ENCODE assay signal across 31 cellular contexts in the genomic region with DNA sequence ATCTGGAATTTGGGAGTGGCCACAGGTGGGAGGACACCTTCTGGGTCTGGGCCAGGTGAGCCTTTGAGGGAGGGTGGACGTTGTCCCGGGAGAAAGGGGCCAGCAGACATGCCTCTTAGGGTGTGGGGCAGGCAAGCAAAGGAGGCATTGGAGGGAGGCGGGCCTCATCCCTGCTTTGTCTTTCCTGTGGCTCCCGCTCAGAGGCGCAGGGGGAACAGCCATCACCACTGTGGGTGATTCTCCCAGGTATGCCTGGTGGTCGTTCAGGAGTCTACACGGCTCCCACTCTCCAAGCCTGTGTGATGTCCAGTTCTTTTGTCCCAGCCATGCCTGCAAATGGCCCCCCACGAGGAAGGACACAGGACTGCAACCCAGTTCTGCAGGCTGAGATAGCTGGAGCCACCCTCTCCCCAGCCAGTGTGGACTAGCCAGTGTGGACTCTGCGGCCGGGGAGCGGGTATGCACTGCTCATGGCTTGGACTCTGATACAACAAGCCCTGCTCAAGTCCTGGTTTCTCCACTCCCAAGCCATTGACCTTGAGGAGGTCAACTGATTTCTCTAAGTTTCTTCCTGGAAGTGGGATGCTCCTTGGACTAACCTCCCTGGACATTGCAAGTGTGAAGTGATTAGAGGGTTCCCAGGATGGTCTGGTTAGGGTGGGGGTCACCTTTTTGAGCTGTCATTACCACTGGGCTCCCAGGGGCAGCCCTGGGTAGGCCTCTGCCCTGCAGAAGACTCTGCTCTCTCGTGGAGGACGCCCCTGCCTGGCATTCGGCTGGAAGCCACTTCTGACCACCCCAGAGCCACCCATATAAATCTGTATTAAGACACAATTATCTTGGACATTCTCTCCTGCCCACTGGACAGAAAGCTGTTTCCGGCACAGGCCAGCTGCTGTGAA.
"Had no signal": no experiment of that assay in that cellular context is flagged by ENCODE, and none has a peak within 500 bp of the region (broad histone marks: within the 10 kb centered on the region; RNA-seq: fewer than 3 reads in every experiment).

No MANE protein-coding gene starts in this region.

- H3K36me3 Mint-ChIP-seq: activated CD4-positive, alpha-beta memory T cell treated with anti-CD3 and anti-CD28 coated beads for 36 hours; activated CD8-positive, alpha-beta memory T cell treated with anti-CD3 and anti-CD28 coated beads, Interleukin-2, amount 10 ng/mL, durations not matched to agents 7 days and 5 days; activated naive CD4-positive, alpha-beta T cell treated with anti-CD3 and anti-CD28 coated beads, Interleukin-2, amount 50 U/mL, for 24 hours; activated naive CD8-positive, alpha-beta T cell treated with anti-CD3 and anti-CD28 coated beads for 36 hours had no signal

- H3K27ac Mint-ChIP-seq: activated CD4-positive, alpha-beta memory T cell treated with anti-CD3 and anti-CD28 coated beads for 36 hours; activated CD4-positive, alpha-beta T cell treated with anti-CD3 and anti-CD28 coated beads for 36 hours; activated CD4-positive, alpha-beta T cell treated with anti-CD3 and anti-CD28 coated beads, Interleukin-2, amount 10 ng/mL, durations not matched to agents 24 days and 14 days; activated CD8-positive, alpha-beta memory T cell treated with anti-CD3 and anti-CD28 coated beads, Interleukin-2, amount 10 ng/mL, durations not matched to agents 7 days and 5 days; activated CD8-positive, alpha-beta T cell treated with anti-CD3 and anti-CD28 coated beads, Interleukin-2, amount 10 ng/mL, durations not matched to agents 7 days and 5 days; activated naive CD4-positive, alpha-beta T cell treated with anti-CD3 and anti-CD28 coated beads for 36 hours; activated naive CD4-positive, alpha-beta T cell treated with anti-CD3 and anti-CD28 coated beads, Interleukin-2, amount 50 U/mL, for 24 hours; activated naive CD8-positive, alpha-beta T cell treated with anti-CD3 and anti-CD28 coated beads, Interleukin-2, amount 50 U/mL, for 24 hours; activated T-helper 1 cell treated with anti-CD3 and anti-CD28 coated beads, Interleukin-12 subunit alpha, Interleukin-12 subunit beta, Interleukin-2, Interleukin-4 antibody, amounts not matched to agents 30 ng/mL and 10 ng/mL and 1 ng/mL, durations not matched to agents 14 hours and 24 hours and 36 hours; activated T-helper 2 cell treated with anti-CD3 and anti-CD28 coated beads, Interferon-gamma antibody, Interleukin-2, Interleukin-4, amounts not matched to agents 10 μg/mL and 5 μg/mL and 100 μg/mL, durations not matched to agents 14 hours and 24 hours and 36 hours; dendritic cell treated with granulocyte-macrophage colony-stimulating factor and Interleukin-4, amounts not matched to agents 40 ng/mL and 50 ng/mL, for 4 days; endodermal cell had no signal

- H3K4me1 Mint-ChIP-seq: activated CD4-positive, alpha-beta T cell treated with anti-CD3 and anti-CD28 coated beads for 36 hours; activated CD4-positive, alpha-beta T cell treated with anti-CD3 and anti-CD28 coated beads, Interleukin-2, amount 10 ng/mL, durations not matched to agents 24 days and 14 days; activated CD8-positive, alpha-beta memory T cell treated with anti-CD3 and anti-CD28 coated beads, Interleukin-2, amount 10 ng/mL, durations not matched to agents 7 days and 5 days; activated naive CD4-positive, alpha-beta T cell treated with anti-CD3 and anti-CD28 coated beads, Interleukin-2, amount 50 U/mL, for 24 hours; activated naive CD8-positive, alpha-beta T cell treated with anti-CD3 and anti-CD28 coated beads for 36 hours; activated naive CD8-positive, alpha-beta T cell treated with anti-CD3 and anti-CD28 coated beads, Interleukin-2, amount 50 U/mL, for 24 hours; endodermal cell had no signal

- H3K27me3 Mint-ChIP-seq: activated CD4-positive, alpha-beta memory T cell treated with anti-CD3 and anti-CD28 coated beads for 36 hours; activated CD4-positive, alpha-beta T cell treated with anti-CD3 and anti-CD28 coated beads for 36 hours; activated CD4-positive, alpha-beta T cell treated with anti-CD3 and anti-CD28 coated beads, Interleukin-2, amount 10 ng/mL, durations not matched to agents 24 days and 14 days; activated CD8-positive, alpha-beta memory T cell treated with anti-CD3 and anti-CD28 coated beads, Interleukin-2, amount 10 ng/mL, durations not matched to agents 7 days and 5 days; activated naive CD4-positive, alpha-beta T cell treated with anti-CD3 and anti-CD28 coated beads, Interleukin-2, amount 50 U/mL, for 24 hours; activated naive CD8-positive, alpha-beta T cell treated with anti-CD3 and anti-CD28 coated beads for 36 hours; activated naive CD8-positive, alpha-beta T cell treated with anti-CD3 and anti-CD28 coated beads, Interleukin-2, amount 50 U/mL, for 24 hours; dendritic cell treated with granulocyte-macrophage colony-stimulating factor and Interleukin-4, amounts not matched to agents 40 ng/mL and 50 ng/mL, for 4 days had no signal

- DNase-seq: activated CD4-positive, alpha-beta memory T cell treated with anti-CD3 and anti-CD28 coated beads for 36 hours; activated CD4-positive, alpha-beta T cell treated with anti-CD3 and anti-CD28 coated beads for 36 hours; activated CD4-positive, alpha-beta T cell treated with anti-CD3 and anti-CD28 coated beads, Interleukin-2, amount 10 ng/mL, durations not matched to agents 24 days and 14 days; activated CD4-positive, CD25-positive, alpha-beta regulatory T cell; activated CD4-positive, CD25-positive, alpha-beta regulatory T cell treated with anti-CD3 and anti-CD28 coated beads, Interleukin-2, amount 50 U/mL, for 72 hours; activated CD8-positive, alpha-beta memory T cell treated with anti-CD3 and anti-CD28 coated beads, Interleukin-2, amount 10 ng/mL, durations not matched to agents 7 days and 5 days; activated CD8-positive, alpha-beta memory T cell treated with anti-CD3 and anti-CD28 coated beads, Interleukin-2, amount 50 U/mL, for 4 hours; activated CD8-positive, alpha-beta T cell treated with anti-CD3 and anti-CD28 coated beads, Interleukin-2, amount 10 ng/mL, durations not matched to agents 7 days and 5 days; activated effector memory CD4-positive, alpha-beta T cell treated with anti-CD3 and anti-CD28 coated beads, Interleukin-2, amount 50 U/mL, for 16 hours; activated naive CD4-positive, alpha-beta T cell treated with anti-CD3 and anti-CD28 coated beads for 36 hours; activated naive CD8-positive, alpha-beta T cell treated with anti-CD3 and anti-CD28 coated beads for 36 hours; activated naive CD8-positive, alpha-beta T cell treated with anti-CD3 and anti-CD28 coated beads, Interleukin-2, amount 50 U/mL, for 24 hours; activated T-cell treated with anti-CD3 and anti-CD28 coated beads, Interleukin-2, amount 50 U/mL, for 1 hour; activated T-cell treated with anti-CD3 and anti-CD28 coated beads, Interleukin-2, amount 50 U/mL, for 48 hours; adrenal gland; amygdala; body of pancreas; central memory CD4-positive, alpha-beta T cell; cerebellar nuclear complex; dorsolateral prefrontal cortex; effector memory CD4-positive, alpha-beta T cell; endodermal cell; foreskin fibroblast; T-helper 2 cell had no signal

- H3K27me3 ChIP-seq: adrenal gland, body of pancreas, dorsolateral prefrontal cortex had no signal

- FAIRE-seq: frontal cortex had no signal

- H3K4me1 ChIP-seq: adrenal gland, body of pancreas had no signal

- H3K27ac ChIP-seq: adrenal gland, body of pancreas, coronary artery, dorsolateral prefrontal cortex had no signal

- H3K36me3 ChIP-seq: adrenal gland had no signal

- ATAC-seq: activated CD4-positive, alpha-beta T cell treated with anti-CD3 and anti-CD28 coated beads for 36 hours; activated CD8-positive, alpha-beta memory T cell treated with anti-CD3 and anti-CD28 coated beads, Interleukin-2, amount 10 ng/mL, durations not matched to agents 7 days and 5 days; activated CD8-positive, alpha-beta T cell treated with anti-CD3 and anti-CD28 coated beads, Interleukin-2, amount 10 ng/mL, durations not matched to agents 7 days and 5 days; activated naive CD8-positive, alpha-beta T cell treated with anti-CD3 and anti-CD28 coated beads, Interleukin-2, amount 50 U/mL, for 24 hours; body of pancreas; esophagus mucosa had no signal

- H3K4me3 Mint-ChIP-seq: activated CD4-positive, alpha-beta memory T cell treated with anti-CD3 and anti-CD28 coated beads for 36 hours; activated CD4-positive, alpha-beta T cell treated with anti-CD3 and anti-CD28 coated beads for 36 hours; activated CD4-positive, alpha-beta T cell treated with anti-CD3 and anti-CD28 coated beads, Interleukin-2, amount 10 ng/mL, durations not matched to agents 24 days and 14 days; activated CD8-positive, alpha-beta memory T cell treated with anti-CD3 and anti-CD28 coated beads, Interleukin-2, amount 10 ng/mL, durations not matched to agents 7 days and 5 days; activated CD8-positive, alpha-beta T cell treated with anti-CD3 and anti-CD28 coated beads, Interleukin-2, amount 10 ng/mL, durations not matched to agents 7 days and 5 days; activated naive CD4-positive, alpha-beta T cell treated with anti-CD3 and anti-CD28 coated beads for 36 hours; activated naive CD4-positive, alpha-beta T cell treated with anti-CD3 and anti-CD28 coated beads, Interleukin-2, amount 50 U/mL, for 24 hours; activated naive CD8-positive, alpha-beta T cell treated with anti-CD3 and anti-CD28 coated beads for 36 hours; activated naive CD8-positive, alpha-beta T cell treated with anti-CD3 and anti-CD28 coated beads, Interleukin-2, amount 50 U/mL, for 24 hours; activated T-helper 1 cell treated with anti-CD3 and anti-CD28 coated beads, Interleukin-12 subunit alpha, Interleukin-12 subunit beta, Interleukin-2, Interleukin-4 antibody, amounts not matched to agents 30 ng/mL and 10 ng/mL and 1 ng/mL, durations not matched to agents 14 hours and 24 hours and 36 hours; dendritic cell treated with granulocyte-macrophage colony-stimulating factor and Interleukin-4, amounts not matched to agents 40 ng/mL and 50 ng/mL, for 4 days; endodermal cell had no signal

- H3K4me3 ChIP-seq: adrenal gland, body of pancreas, coronary artery, dorsolateral prefrontal cortex had no signal

- H3K9me3 Mint-ChIP-seq: activated naive CD4-positive, alpha-beta T cell treated with anti-CD3 and anti-CD28 coated beads, Interleukin-2, amount 50 U/mL, for 24 hours had no signal
